Comparison of ENCODE assay signal across 24 cellular contexts in genomic region chr17:42690596-42690995, GRCh38. TPM values are rescaled to one million over a fixed set of nuclear protein-coding genes. Genes with fewer than 3 reads are reported as not detected.
"Had no signal": no experiment of that assay in that cellular context is flagged by ENCODE, and none has a peak within 500 bp of the region (broad histone marks: within the 10 kb centered on the region; RNA-seq: fewer than 3 reads in every experiment).

No MANE protein-coding gene starts in this region.

- H3K27me3 Mint-ChIP-seq: activated naive CD4-positive, alpha-beta T cell treated with anti-CD3 and anti-CD28 coated beads, Interleukin-2, amount 50 U/mL, for 24 hours had no signal

- DNase-seq: activated CD4-positive, alpha-beta T cell treated with anti-CD3 and anti-CD28 coated beads for 4 hours; activated CD4-positive, alpha-beta T cell treated with anti-CD3 and anti-CD28 coated beads, Interleukin-2, amount 50 U/mL, for 4 hours; activated CD8-positive, alpha-beta memory T cell treated with anti-CD3 and anti-CD28 coated beads, Interleukin-2, amount 50 U/mL, for 48 hours; activated CD8-positive, alpha-beta T cell treated with anti-CD3 and anti-CD28 coated beads, Interleukin-2, amount 10 ng/mL, durations not matched to agents 7 days and 5 days; activated effector memory CD4-positive, alpha-beta T cell treated with Interleukin-2 at 50 U/mL for 16 hours; activated naive CD4-positive, alpha-beta T cell; activated T-cell treated with anti-CD3 and anti-CD28 coated beads, Interleukin-2, amount 50 U/mL, for 1 hour; amygdala; brain microvascular endothelial cell; caudate nucleus; Kasumi-1; KBM-7; NCI-H1105 treated with DMSO at 0.1 percent for 48 hours; NCI-H1436 treated with DMSO at 0.1 percent for 48 hours; NCI-H187; NCI-H2081; NCI-H510A treated with DMSO at 0.1 percent for 48 hours; NCI-H69; SHP77; SW 1271 had no signal

- H3K27me3 ChIP-seq: brain microvascular endothelial cell, SJSA1 had no signal

- H3K36me3 ChIP-seq: brain microvascular endothelial cell, SJSA1 had no signal

- H3K27ac Mint-ChIP-seq: activated CD8-positive, alpha-beta T cell treated with anti-CD3 and anti-CD28 coated beads, Interleukin-2, amount 10 ng/mL, durations not matched to agents 7 days and 5 days; activated naive CD4-positive, alpha-beta T cell treated with anti-CD3 and anti-CD28 coated beads, Interleukin-2, amount 50 U/mL, for 24 hours had no signal

- H3K27ac ChIP-seq: brain microvascular endothelial cell, SJSA1 had no signal

- H3K4me1 Mint-ChIP-seq: activated naive CD4-positive, alpha-beta T cell treated with anti-CD3 and anti-CD28 coated beads, Interleukin-2, amount 50 U/mL, for 24 hours had no signal

- H3K4me1 ChIP-seq: SJSA1 had no signal

- H3K4me3 Mint-ChIP-seq: activated CD8-positive, alpha-beta T cell treated with anti-CD3 and anti-CD28 coated beads, Interleukin-2, amount 10 ng/mL, durations not matched to agents 7 days and 5 days; activated naive CD4-positive, alpha-beta T cell treated with anti-CD3 and anti-CD28 coated beads, Interleukin-2, amount 50 U/mL, for 24 hours had no signal

- H3K9me3 Mint-ChIP-seq: activated naive CD4-positive, alpha-beta T cell treated with anti-CD3 and anti-CD28 coated beads, Interleukin-2, amount 50 U/mL, for 24 hours had no signal

- H3K9me3 ChIP-seq: SJSA1 had no signal

- H3K36me3 Mint-ChIP-seq: activated naive CD4-positive, alpha-beta T cell treated with anti-CD3 and anti-CD28 coated beads, Interleukin-2, amount 50 U/mL, for 24 hours had no signal

- H3K4me3 ChIP-seq: SJSA1 had no signal

- ATAC-seq: activated CD4-positive, CD25-positive, alpha-beta regulatory T cell treated with anti-CD3 and anti-CD28 coated beads, Interleukin-2, amount 50 U/mL, for 24 hours; activated CD8-positive, alpha-beta T cell treated with anti-CD3 and anti-CD28 coated beads, Interleukin-2, amount 10 ng/mL, durations not matched to agents 7 days and 5 days; SK-N-SH treated with all-trans-retinoic acid at 6 μM for 48 hours had no signal

RNA-seq across cellular contexts. Expression of gene CCR10, which starts 9.0 kb away (rescaled TPM):
- total RNA-seq: SJSA1 had no signal
